Comparison of ENCODE assay signal across 25 cellular contexts in genomic region chrX:1558761-1559468, GRCh38. TPM values are rescaled to one million over a fixed set of nuclear protein-coding genes. Genes with fewer than 3 reads are reported as not detected.
DNase-seq lines count a peak whose midpoint lies in the region; ATAC-seq and TF ChIP-seq lines count a peak whose summit lies in the region.
"Had no signal": no experiment of that assay in that cellular context is flagged by ENCODE, and none has a peak within 500 bp of the region (broad histone marks: within the 10 kb centered on the region; RNA-seq: fewer than 3 reads in every experiment).

No MANE protein-coding gene starts in this region.

- no peaks in the 10 kb centered on the region for H3K9me3 ChIP-seq in prostate gland
- H3K9me3 ChIP-seq: lower lobe of right lung, SJCRH30 had no signal

- no peak overlapping the region for H3K4me3 ChIP-seq in prostate gland
- H3K4me3 ChIP-seq: lower lobe of right lung, SJCRH30, thoracic aorta had no signal

- H3K9me3 Mint-ChIP-seq in stimulated activated naive CD8-positive, alpha-beta T cell treated with anti-CD3 and anti-CD28 coated beads, Interleukin-15, amount 100 ng/mL, for 72 hours = peaks cover 9 to 13% of the 10 kb centered on the region in 2 donors
- peaks cover 8% of the 10 kb centered on the region for H3K9me3 Mint-ChIP-seq in osteocyte (ENCODE audit: unreplicated experiment)
- peaks cover 8% of the 10 kb centered on the region for H3K9me3 Mint-ChIP-seq in T-helper 2 cell treated with Interferon-gamma antibody and Interleukin-4, amounts not matched to agents 5 μg/mL and 100 μg/mL, for 36 hours

- H3K27me3 ChIP-seq in prostate gland (replicated peaks; ENCODE audit: insufficient read depth) = no peaks in the 10 kb centered on the region
- H3K27me3 ChIP-seq: SJCRH30 had no signal

- 82% methylated on average over 13 of the region's 13 CpGs for WGBS in prostate gland

- peaks cover 45% of the 10 kb centered on the region for H3K4me1 Mint-ChIP-seq in stimulated activated naive CD8-positive, alpha-beta T cell treated with anti-CD3 and anti-CD28 coated beads, Interleukin-15, amount 100 ng/mL, for 72 hours
- no peaks in the 10 kb centered on the region for H3K4me1 Mint-ChIP-seq in osteocyte (ENCODE audit: unreplicated experiment)
- peaks cover 44% of the 10 kb centered on the region for H3K4me1 Mint-ChIP-seq in T-helper 2 cell treated with Interferon-gamma antibody and Interleukin-4, amounts not matched to agents 5 μg/mL and 100 μg/mL, for 36 hours (ENCODE audit: low read depth)
- H3K4me1 Mint-ChIP-seq: neural crest cell had no signal

- ATAC-seq in stimulated activated naive CD8-positive, alpha-beta T cell treated with anti-CD3 and anti-CD28 coated beads, Interleukin-15, amount 100 ng/mL, for 72 hours = peak; percentile 22
- ATAC-seq in stimulated activated naive CD8-positive, alpha-beta T cell treated with anti-CD3 and anti-CD28 coated beads, Interleukin-15, Interleukin-2, amounts not matched to agents 100 U/mL and 50 U/mL, for 24 hours = no peak
- ATAC-seq: CD8-positive, alpha-beta T cell; lower lobe of right lung had no signal

- no peaks in the 10 kb centered on the region for H3K36me3 Mint-ChIP-seq in osteocyte (ENCODE audit: unreplicated experiment)
- H3K36me3 Mint-ChIP-seq in T-helper 2 cell treated with Interferon-gamma antibody and Interleukin-4, amounts not matched to agents 5 μg/mL and 100 μg/mL, for 36 hours (ENCODE audit: low read depth) = peaks cover 14% of the 10 kb centered on the region
- H3K36me3 Mint-ChIP-seq: activated naive CD8-positive, alpha-beta T cell treated with anti-CD3 and anti-CD28 coated beads, Interleukin-2, amount 10 ng/mL, durations not matched to agents 7 days and 5 days; CD8-positive, alpha-beta T cell had no signal

- no peak overlapping the region for H3K27ac ChIP-seq in prostate gland
- H3K27ac ChIP-seq: HL-60, lower lobe of right lung, SJCRH30, thoracic aorta had no signal

- H3K27me3 Mint-ChIP-seq in stimulated activated naive CD8-positive, alpha-beta T cell treated with anti-CD3 and anti-CD28 coated beads, Interleukin-15, amount 100 ng/mL, for 72 hours = no peaks in the 10 kb centered on the region
- H3K27me3 Mint-ChIP-seq in osteocyte (ENCODE audit: unreplicated experiment) = peaks cover 2% of the 10 kb centered on the region
- H3K27me3 Mint-ChIP-seq in T-helper 2 cell treated with Interferon-gamma antibody and Interleukin-4, amounts not matched to agents 5 μg/mL and 100 μg/mL, for 36 hours (ENCODE audit: low read depth) = peaks cover 12% of the 10 kb centered on the region
- H3K27me3 Mint-ChIP-seq: activated naive CD8-positive, alpha-beta T cell treated with anti-CD3 and anti-CD28 coated beads, Interleukin-2, amount 10 ng/mL, durations not matched to agents 7 days and 5 days had no signal

- intact Hi-C loops in prostate gland (cut with DNase I) = no loop called here

- no peak overlapping the region for H3K4me3 Mint-ChIP-seq in stimulated activated naive CD8-positive, alpha-beta T cell treated with anti-CD3 and anti-CD28 coated beads, Interleukin-15, amount 100 ng/mL, for 72 hours
- no peak overlapping the region for H3K4me3 Mint-ChIP-seq in osteocyte (ENCODE audit: unreplicated experiment)
- H3K4me3 Mint-ChIP-seq in T-helper 2 cell treated with Interferon-gamma antibody and Interleukin-4, amounts not matched to agents 5 μg/mL and 100 μg/mL, for 36 hours = no peak overlapping the region
- H3K4me3 Mint-ChIP-seq: activated naive CD8-positive, alpha-beta T cell treated with anti-CD3 and anti-CD28 coated beads, Interleukin-2, amount 10 ng/mL, durations not matched to agents 7 days and 5 days; CD8-positive, alpha-beta T cell; HFFc6; neural crest cell had no signal

- DNase-seq in stimulated activated naive CD8-positive, alpha-beta T cell treated with anti-CD3 and anti-CD28 coated beads, Interleukin-15, amount 100 ng/mL, for 72 hours = peak in 1 of 2 donors; percentile 7
- no peak for DNase-seq in stimulated activated naive CD8-positive, alpha-beta T cell treated with anti-CD3 and anti-CD28 coated beads, Interleukin-15, Interleukin-2, amounts not matched to agents 100 U/mL and 50 U/mL, for 24 hours
- DNase-seq in activated CD8-positive, alpha-beta memory T cell treated with anti-CD3 and anti-CD28 coated beads, Interleukin-2, amount 50 U/mL, for 48 hours = peak; percentile 45
- DNase-seq in osteocyte (ENCODE audit: extremely low spot score, unreplicated experiment) = peak; percentile 72
- DNase-seq in nucleus accumbens (lab: John Stamatoyannopoulos, UW) = no peak
- no peak for DNase-seq in T-helper 2 cell treated with Interferon-gamma antibody and Interleukin-4, amounts not matched to agents 5 μg/mL and 100 μg/mL, for 36 hours (ENCODE audit: low spot score)
- no peak for DNase-seq in prostate gland (ENCODE audit: low spot score)
- DNase-seq: activated CD4-positive, alpha-beta T cell treated with anti-CD3 and anti-CD28 coated beads, Interleukin-2, amount 50 U/mL, for 1 hour; activated naive CD8-positive, alpha-beta T cell treated with anti-CD3 and anti-CD28 coated beads, Interleukin-2, amount 10 ng/mL, durations not matched to agents 7 days and 5 days; central memory CD4-positive, alpha-beta T cell; DMS 273 treated with DMSO at 0.1 percent for 48 hours; HFFc6; kidney; lower lobe of right lung; SJCRH30 had no signal

- no peak overlapping the region for H3K27ac Mint-ChIP-seq in stimulated activated naive CD8-positive, alpha-beta T cell treated with anti-CD3 and anti-CD28 coated beads, Interleukin-15, amount 100 ng/mL, for 72 hours
- H3K27ac Mint-ChIP-seq in osteocyte (ENCODE audit: unreplicated experiment) = no peak overlapping the region
- H3K27ac Mint-ChIP-seq in T-helper 2 cell treated with Interferon-gamma antibody and Interleukin-4, amounts not matched to agents 5 μg/mL and 100 μg/mL, for 36 hours = no peak overlapping the region
- H3K27ac Mint-ChIP-seq: activated naive CD8-positive, alpha-beta T cell treated with anti-CD3 and anti-CD28 coated beads, Interleukin-2, amount 10 ng/mL, durations not matched to agents 7 days and 5 days; CD8-positive, alpha-beta T cell; HFFc6 had no signal

- H3K4me1 ChIP-seq in prostate gland (replicated peaks) = no peaks in the 10 kb centered on the region
- H3K4me1 ChIP-seq: lower lobe of right lung, SJCRH30 had no signal

- TF ChIP-seq CTCF in osteocyte (IDR thresholded peaks at IDR 0.05) = no peak
- no peak for TF ChIP-seq CTCF in prostate gland (IDR thresholded peaks at IDR 0.05)

- no peak for TF ChIP-seq POLR2A in prostate gland (IDR thresholded peaks at IDR 0.05)

- H3K36me3 ChIP-seq in prostate gland = no peaks in the 10 kb centered on the region
- H3K36me3 ChIP-seq: lower lobe of right lung, SJCRH30, thoracic aorta had no signal

RNA-seq across cellular contexts. Expression of gene P2RY8, which starts 21.9 kb away (rescaled TPM):
- total RNA-seq in osteocyte (not detected in 2 replicates), prostate gland (1 to 10 TPM in 1 of 2 donors, under 1 TPM in 1; 0.59 to 1.8 TPM)
- total RNA-seq: astrocyte, HFFc6, neural crest cell, pulmonary artery endothelial cell had no signal

RNA-seq across cellular contexts. Expression of gene AKAP17A, which starts 32.5 kb away (rescaled TPM):
- total RNA-seq in osteocyte = 43.6 and 48.7 TPM in 2 replicates
- 10 to 100 TPM; 45.5 to 97.7 TPM for total RNA-seq in prostate gland

RNA-seq across cellular contexts. Expression of gene ASMT, which starts 55.9 kb away (rescaled TPM):
- total RNA-seq in osteocyte (not detected in 2 replicates), prostate gland (1 to 10 TPM in 1 of 2 donors, not detected in 1; 1.0 TPM)
- total RNA-seq: activated naive CD8-positive, alpha-beta T cell treated with anti-CD3 and anti-CD28 coated beads, Interleukin-2, amount 10 ng/mL, durations not matched to agents 7 days and 5 days; astrocyte; dermis microvascular lymphatic vessel endothelial cell; glomerular endothelial cell; LHCN-M2; lower lobe of right lung; pulmonary artery endothelial cell; SJCRH30; skeletal muscle tissue; thoracic aorta had no signal

Comparison
In these comparisons a context has a peak if more than half of its experiments do, and no peak if none do; other contexts are left out.
1. DNase-seq: peak in activated CD8-positive, alpha-beta memory T cell treated with anti-CD3 and anti-CD28 coated beads, Interleukin-2, amount 50 U/mL, for 48 hours (single experiment) and osteocyte (single experiment); none in stimulated activated naive CD8-positive, alpha-beta T cell treated with anti-CD3 and anti-CD28 coated beads, Interleukin-15, Interleukin-2, amounts not matched to agents 100 U/mL and 50 U/mL, for 24 hours (single experiment), nucleus accumbens (0 of 56), T-helper 2 cell treated with Interferon-gamma antibody and Interleukin-4, amounts not matched to agents 5 μg/mL and 100 μg/mL, for 36 hours (single experiment) and prostate gland (single experiment).